Comparison of ENCODE assay signal across 8 cellular contexts in the genomic region with DNA sequence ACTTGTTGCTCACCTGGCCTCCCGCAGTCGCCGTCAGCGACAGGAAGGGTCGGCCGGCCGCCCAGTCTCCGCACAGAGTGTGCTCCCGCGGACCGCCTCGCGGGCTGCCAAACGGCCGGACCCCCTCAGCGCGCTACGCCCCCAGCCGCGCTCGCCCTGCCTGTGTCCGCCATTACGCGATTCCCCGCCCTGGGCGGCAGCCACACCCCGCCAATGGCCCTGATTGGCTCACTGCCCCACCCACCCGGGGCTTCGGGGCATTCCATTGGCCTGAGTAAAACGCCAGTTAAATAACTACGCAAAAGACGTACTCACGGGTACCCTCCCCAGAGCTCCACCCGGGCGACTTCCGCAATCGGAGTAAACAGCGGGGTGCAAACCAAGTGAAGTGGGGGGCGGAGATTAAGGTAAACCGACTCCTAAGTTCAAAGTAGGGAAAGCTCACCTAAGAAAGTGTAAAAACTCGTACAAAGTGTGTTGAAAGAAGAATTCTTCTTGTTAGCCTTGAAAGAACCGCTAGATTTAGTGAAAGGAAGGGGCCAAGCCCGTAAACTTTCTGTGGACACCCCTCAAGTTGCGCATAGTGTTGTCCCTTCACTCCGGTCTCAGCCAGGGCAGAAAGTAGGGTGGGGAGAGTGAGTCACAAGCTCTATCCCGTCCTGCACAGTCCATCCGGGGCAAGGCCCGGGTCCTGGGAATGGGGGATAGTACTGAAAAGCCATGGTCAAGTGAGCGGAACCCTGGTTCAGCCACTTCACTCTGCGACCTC.
DNase-seq lines count a peak whose midpoint lies in the region; ATAC-seq, FAIRE-seq and TF ChIP-seq lines count a peak whose summit lies in the region.

A gene with protein sequence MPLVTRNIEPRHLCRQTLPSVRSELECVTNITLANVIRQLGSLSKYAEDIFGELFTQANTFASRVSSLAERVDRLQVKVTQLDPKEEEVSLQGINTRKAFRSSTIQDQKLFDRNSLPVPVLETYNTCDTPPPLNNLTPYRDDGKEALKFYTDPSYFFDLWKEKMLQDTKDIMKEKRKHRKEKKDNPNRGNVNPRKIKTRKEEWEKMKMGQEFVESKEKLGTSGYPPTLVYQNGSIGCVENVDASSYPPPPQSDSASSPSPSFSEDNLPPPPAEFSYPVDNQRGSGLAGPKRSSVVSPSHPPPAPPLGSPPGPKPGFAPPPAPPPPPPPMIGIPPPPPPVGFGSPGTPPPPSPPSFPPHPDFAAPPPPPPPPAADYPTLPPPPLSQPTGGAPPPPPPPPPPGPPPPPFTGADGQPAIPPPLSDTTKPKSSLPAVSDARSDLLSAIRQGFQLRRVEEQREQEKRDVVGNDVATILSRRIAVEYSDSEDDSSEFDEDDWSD (minus strand): TSS at position 195 of the 769 bp plus-strand sequence. CDS start 61,277 bp downstream, outside the sequence.

- peak within 1 kb of the TSS; percentile 98 for H3K4me3 ChIP-seq in AG09309 (ENCODE audit: control insufficient read depth, low read depth, low read length)

- FAIRE-seq in islet of Langerhans (lab: Jason Lieb, UNC), result peak; percentile 90

- ATAC-seq in GM19035 (IDR thresholded peaks at IDR 0.05; ENCODE audit: unreplicated experiment) (peak; percentile 88), HG03354 (IDR thresholded peaks at IDR 0.05; ENCODE audit: poor library complexity, severe bottlenecking, unreplicated experiment) (peak; percentile 87)
- peak; percentile 93 to 95 for ATAC-seq in activated CD4-positive, CD25-positive, alpha-beta regulatory T cell treated with anti-CD3 and anti-CD28 coated beads, Interleukin-2, amount 50 U/mL, for 24 hours

- TF ChIP-seq CTCF in AG09309 (IDR thresholded peaks at IDR 0.05; ENCODE audit: control insufficient read depth, insufficient read depth, low read depth, low read length, missing control alignments), result no peak

- DNase-seq in AG09309 (ENCODE audit: low read depth) (peak; percentile 80), NCI-H446 treated with DMSO at 0.1 percent for 48 hours (lab: John Stamatoyannopoulos, UW) (peak; percentile 94), cerebellar cortex (ENCODE audit: low spot score) (peak; percentile 98)
- peak; percentile 92 for DNase-seq in stimulated activated CD4-positive, alpha-beta T cell treated with anti-CD3 and anti-CD28 coated beads, Interleukin-12 subunit alpha, Interleukin-12 subunit beta, amount 100 ng/mL, for 4 hours

Comparison
In these comparisons a context has a peak if more than half of its experiments do, and no peak if none do; other contexts are left out.
1. Peak in every context shown above with its lines: DNase-seq, ATAC-seq and H3K4me3 ChIP-seq.